32 cellular contexts compared by ENCODE assay signal in genomic region chr2:228867406-228867805, GRCh38.
DNase-seq lines count a peak whose midpoint lies in the region; ATAC-seq and TF ChIP-seq lines count a peak whose summit lies in the region.
"Had no signal": no experiment of that assay in that cellular context is flagged by ENCODE, and none has a peak within 500 bp of the region (broad histone marks: within the 10 kb centered on the region; RNA-seq: fewer than 3 reads in every experiment).

No MANE protein-coding gene starts in this region.

- peaks cover 15% of the 10 kb centered on the region for H3K4me1 Mint-ChIP-seq in endodermal cell
- H3K4me1 Mint-ChIP-seq: B cell; CD14-positive monocyte; CD4-positive, alpha-beta memory T cell; CD4-positive, CD25-positive, alpha-beta regulatory T cell; CD8-positive, alpha-beta memory T cell had no signal

- H4K12ac ChIP-seq in trophoblast cell (ENCODE audit: low read depth, low read length): no peak overlapping the region

- H3K27me3 ChIP-seq in endodermal cell (ENCODE audit: control insufficient read depth, insufficient read depth, low read length, poor library complexity, severe bottlenecking): no peaks in the 10 kb centered on the region
- no peaks in the 10 kb centered on the region for H3K27me3 ChIP-seq in trophoblast cell (ENCODE audit: insufficient read depth, low read length)
- no peaks in the 10 kb centered on the region for H3K27me3 ChIP-seq in smooth muscle cell (ENCODE audit: low read depth)
- H3K27me3 ChIP-seq: BE2C; BLaER1; BLaER1 treated with 17β-estradiol and CSF1 and Interleukin-3, amounts not matched to agents 10 nM and 100 nM had no signal

- H2BK5ac ChIP-seq in trophoblast cell (ENCODE audit: low read depth, low read length, poor library complexity): no peak overlapping the region

- H3K27ac ChIP-seq in endodermal cell (ENCODE audit: low read depth, low read length) (no peak overlapping the region), trophoblast cell (ENCODE audit: low read depth, low read length) (no peak overlapping the region), smooth muscle cell (ENCODE audit: low read depth) (peak overlapping the region; percentile 17)
- H3K27ac ChIP-seq: 22Rv1; A549; BLaER1 treated with 17β-estradiol and CSF1 and Interleukin-3, amounts not matched to agents 10 nM and 100 nM; C4-2B had no signal

- H3K27ac Mint-ChIP-seq in endodermal cell: no peak overlapping the region
- H3K27ac Mint-ChIP-seq: B cell; CD14-positive monocyte; CD4-positive, alpha-beta memory T cell; CD4-positive, alpha-beta T cell; CD8-positive, alpha-beta T cell had no signal

- H2AFZ ChIP-seq in trophoblast cell (ENCODE audit: insufficient read depth, low read length, poor library complexity) (no peak overlapping the region), smooth muscle cell (ENCODE audit: low read depth) (no peak overlapping the region)

- H3K79me2 ChIP-seq in trophoblast cell (ENCODE audit: control insufficient read depth, insufficient read depth, low read length, poor library complexity) (no peaks in the 10 kb centered on the region), smooth muscle cell (ENCODE audit: low read depth) (no peaks in the 10 kb centered on the region)

- no peaks in the 10 kb centered on the region for H4K20me1 ChIP-seq in smooth muscle cell (ENCODE audit: low read depth)
- H4K20me1 ChIP-seq: BLaER1; BLaER1 treated with 17β-estradiol and CSF1 and Interleukin-3, amounts not matched to agents 10 nM and 100 nM had no signal

- 85 to 93% methylated on average over 3 to 4 of the region's 4 CpGs for WGBS in endodermal cell (ENCODE audit: insufficient coverage in 1 of 2, insufficient read length in 1 of 2), 2 experiments
- no CpG with 5 or more reads among the region's 4 CpGs for WGBS in trophoblast cell (ENCODE audit: extremely low coverage, insufficient coverage, insufficient read length)
- WGBS in smooth muscle cell (ENCODE audit: low lambda C conversion rate): 90% methylated on average over 4 of the region's 4 CpGs

- H3K18ac ChIP-seq in trophoblast cell (ENCODE audit: low read length): no peak overlapping the region

- H2BK12ac ChIP-seq in trophoblast cell (ENCODE audit: low read length): no peak overlapping the region

- no peak overlapping the region for H4K8ac ChIP-seq in trophoblast cell (ENCODE audit: low read depth, low read length)

- no peaks in the 10 kb centered on the region for H3K36me3 Mint-ChIP-seq in endodermal cell (ENCODE audit: low read depth)
- H3K36me3 Mint-ChIP-seq: CD14-positive monocyte; CD4-positive, alpha-beta memory T cell; CD4-positive, CD25-positive, alpha-beta regulatory T cell; CD8-positive, alpha-beta memory T cell; CD8-positive, alpha-beta T cell had no signal

- H3K9ac ChIP-seq in endodermal cell (ENCODE audit: extremely low read depth, low read length, poor library complexity, severe bottlenecking) (no peak overlapping the region), trophoblast cell (ENCODE audit: low read length) (no peak overlapping the region), smooth muscle cell (ENCODE audit: low read depth) (no peak overlapping the region)
- H3K9ac ChIP-seq: BLaER1; BLaER1 treated with 17β-estradiol and CSF1 and Interleukin-3, amounts not matched to agents 10 nM and 100 nM had no signal

- H4K91ac ChIP-seq in trophoblast cell (ENCODE audit: low read depth, low read length): no peak overlapping the region

- intact Hi-C loops in head of caudate nucleus (cut with DNase I): no loop called here

- no peak overlapping the region for H3K23ac ChIP-seq in trophoblast cell (ENCODE audit: low read length)

- H3K9me3 ChIP-seq in endodermal cell (ENCODE audit: control insufficient read depth, low read length): peaks cover 12% of the 10 kb centered on the region
- H3K9me3 ChIP-seq in trophoblast cell (ENCODE audit: insufficient read depth, low read depth, low read length): peaks cover 4% of the 10 kb centered on the region
- no peaks in the 10 kb centered on the region for H3K9me3 ChIP-seq in smooth muscle cell (replicated peaks; ENCODE audit: low read depth)
- H3K9me3 ChIP-seq: A549, BE2C, Caco-2 had no signal

- H3K27me3 Mint-ChIP-seq in endodermal cell (ENCODE audit: insufficient read depth): no peaks in the 10 kb centered on the region
- H3K27me3 Mint-ChIP-seq: B cell; CD4-positive, alpha-beta memory T cell; CD4-positive, alpha-beta T cell; CD4-positive, CD25-positive, alpha-beta regulatory T cell; CD8-positive, alpha-beta memory T cell had no signal

- no peak overlapping the region for H2AK5ac ChIP-seq in trophoblast cell (ENCODE audit: low read length)

- peaks cover 14% of the 10 kb centered on the region for H3K9me3 Mint-ChIP-seq in endodermal cell

- no peak for TF ChIP-seq CTCF in endodermal cell (conservative IDR thresholded peaks at IDR 0.05)
- no peak for TF ChIP-seq CTCF in smooth muscle cell (IDR thresholded peaks at IDR 0.05; ENCODE audit: borderline replicate concordance, insufficient read depth, poor library complexity, severe bottlenecking)

- no peak overlapping the region for H3K4ac ChIP-seq in trophoblast cell (ENCODE audit: low read depth, low read length)

- H3K79me1 ChIP-seq in trophoblast cell (ENCODE audit: low read length): no peaks in the 10 kb centered on the region

- H3K4me2 ChIP-seq in trophoblast cell (ENCODE audit: low read length) (no peak overlapping the region), smooth muscle cell (no peak overlapping the region)
- H3K4me2 ChIP-seq: A549; BLaER1; BLaER1 treated with 17β-estradiol and CSF1 and Interleukin-3, amounts not matched to agents 10 nM and 100 nM had no signal

- H3K4me1 ChIP-seq in endodermal cell (ENCODE audit: control insufficient read depth, insufficient read depth, low read length): no peaks in the 10 kb centered on the region
- H3K4me1 ChIP-seq in trophoblast cell (ENCODE audit: control insufficient read depth in 1 of 2, insufficient read depth in 2 of 2, low read length in 2 of 2): no peaks in the 10 kb centered on the region
- peaks cover 7% of the 10 kb centered on the region for H3K4me1 ChIP-seq in smooth muscle cell (ENCODE audit: low read depth)
- H3K4me1 ChIP-seq: A549, BE2C, Caco-2 had no signal

- no peak overlapping the region for H3K4me3 Mint-ChIP-seq in endodermal cell
- H3K4me3 Mint-ChIP-seq: B cell; CD14-positive monocyte; CD4-positive, alpha-beta memory T cell; CD4-positive, alpha-beta T cell; CD4-positive, CD25-positive, alpha-beta regulatory T cell; CD8-positive, alpha-beta memory T cell; CD8-positive, alpha-beta T cell had no signal

- no peaks in the 10 kb centered on the region for H3F3A ChIP-seq in smooth muscle cell (ENCODE audit: low read depth)

- no peak overlapping the region for H3K14ac ChIP-seq in trophoblast cell (ENCODE audit: low read length)

- DNase-seq in endodermal cell: no peak
- DNase-seq in trophoblast cell: peak; percentile 54 to 57
- no peak for DNase-seq in smooth muscle cell (lab: John Stamatoyannopoulos, UW; ENCODE audit: unreplicated experiment)
- DNase-seq in HuH-7.5 (ENCODE audit: low spot score): no peak
- no peak for DNase-seq in head of caudate nucleus
- DNase-seq: 8988T; ACHN; AML-193; BE2C; C1 segment of cervical spinal cord; Caco-2; Calu3; CD4-positive, alpha-beta memory T cell; CD4-positive, alpha-beta T cell; CD4-positive, CD25-positive, alpha-beta regulatory T cell; CD8-positive, alpha-beta memory T cell; CD8-positive, alpha-beta T cell; COR-L47; DMS 273 treated with DMSO at 0.1 percent for 48 hours; DMS153; DMS53; DMS79; DMS79 treated with DMSO at 0.1 percent for 48 hours; DND-41 had no signal

- peak overlapping the region; percentile 6 for H3K4me3 ChIP-seq in endodermal cell (ENCODE audit: low read length)
- H3K4me3 ChIP-seq in trophoblast cell (ENCODE audit: low read depth, low read length): no peak overlapping the region
- H3K4me3 ChIP-seq in smooth muscle cell: no peak overlapping the region
- H3K4me3 ChIP-seq: A549 had no signal

- H2BK120ac ChIP-seq in trophoblast cell (ENCODE audit: insufficient read depth, low read length, poor library complexity): no peak overlapping the region

- no peaks in the 10 kb centered on the region for H3K36me3 ChIP-seq in endodermal cell (ENCODE audit: control insufficient read depth, insufficient read depth, low read length)
- no peaks in the 10 kb centered on the region for H3K36me3 ChIP-seq in trophoblast cell (ENCODE audit: control insufficient read depth in 1 of 2, insufficient read depth in 2 of 2, low read length in 2 of 2)
- H3K36me3 ChIP-seq in smooth muscle cell (ENCODE audit: low read depth): no peaks in the 10 kb centered on the region
- H3K36me3 ChIP-seq: BE2C had no signal

- ATAC-seq in GM21515 (IDR thresholded peaks at IDR 0.05; ENCODE audit: unreplicated experiment): no peak
- ATAC-seq: A549; CD8-positive, alpha-beta T cell had no signal

Comparison
In these comparisons a context has a peak if more than half of its experiments do, and no peak if none do; other contexts are left out.
1. DNase-seq: peak in trophoblast cell (2 of 2); none in endodermal cell (single experiment), smooth muscle cell (single experiment), HuH-7.5 (single experiment) and head of caudate nucleus (0 of 42).